Comparison of ENCODE assay signal across 1 cellular context in genomic region chr19:18932216-18932841, GRCh38.
TF ChIP-seq lines count a peak whose summit lies in the region.

No MANE protein-coding gene starts in this region.

TF ChIP-seq in GM12878, 131 proteins besides CTCF, POLR2A, EP300 and RAD21:
- TF ChIP-seq ZBTB40 (IDR thresholded peaks at IDR 0.05; ENCODE audit: borderline replicate concordance), result no peak
- TF ChIP-seq JUNB (IDR thresholded peaks at IDR 0.05), result no peak
- no peak for TF ChIP-seq E4F1 (IDR thresholded peaks at IDR 0.05; ENCODE audit: borderline replicate concordance, partially characterized antibody)
- TF ChIP-seq ZNF687 (IDR thresholded peaks at IDR 0.05), result no peak
- no peak for TF ChIP-seq ETV6 (conservative IDR thresholded peaks at IDR 0.05 in 1 of 2, IDR thresholded peaks at IDR 0.05 in 1 of 2; ENCODE audit: borderline replicate concordance in 1 of 2, low read depth in 1 of 2)
- no peak for TF ChIP-seq PAX8 (IDR thresholded peaks at IDR 0.05)
